ENCODE assay signal across 27 cellular contexts in genomic region chr10:19158870-19159269, GRCh38.
"Had no signal": no experiment of that assay in that cellular context is flagged by ENCODE, and none has a peak within 500 bp of the region (broad histone marks: within the 10 kb centered on the region; RNA-seq: fewer than 3 reads in every experiment).

No MANE protein-coding gene starts in this region.

- FAIRE-seq: urothelium cell line had no signal

- H3K36me3 ChIP-seq: stomach, suprapubic skin, thoracic aorta, thyroid gland, tibial artery, tibial nerve, transverse colon, upper lobe of left lung, upper lobe of right lung, uterus, vagina had no signal

- DNase-seq: stimulated activated CD4-positive, alpha-beta T cell treated with anti-CD3 and anti-CD28 coated beads, Interleukin-2, amount 100 ng/mL, for 48 hours; stimulated activated CD4-positive, alpha-beta T cell treated with anti-CD3 and anti-CD28 coated beads, Interleukin-4, amount 100 ng/mL, for 1 hour; stimulated activated CD4-positive, alpha-beta T cell treated with anti-CD3 and anti-CD28 coated beads, Interleukin-4, amount 100 ng/mL, for 24 hours; stimulated activated CD4-positive, alpha-beta T cell treated with anti-CD3 and anti-CD28 coated beads, Interleukin-4, amount 100 ng/mL, for 4 hours; stimulated activated CD8-positive, alpha-beta memory T cell treated with anti-CD3 and anti-CD28 coated beads, Interleukin-4, amount 100 ng/mL, for 48 hours; stimulated activated naive B cell treated with anti-CD40 and anti-IgM and Interleukin-4, amounts not matched to agents 10 μg/mL and 1 μg/mL and 100 μg/mL, for 72 hours; stimulated activated naive CD4-positive, alpha-beta T cell; stimulated activated naive CD4-positive, alpha-beta T cell treated with Interleukin-2 at 50 U/mL for 16 hours; stimulated activated naive CD8-positive, alpha-beta T cell treated with anti-CD3 and anti-CD28 coated beads, Interleukin-15, amount 100 ng/mL, for 72 hours; stimulated activated naive CD8-positive, alpha-beta T cell treated with anti-CD3 and anti-CD28 coated beads, Interleukin-15, Interleukin-2, amounts not matched to agents 100 U/mL and 50 U/mL, for 24 hours; stomach; substantia nigra; testis; thyroid gland; tibial artery; transverse colon; trophoblast cell; upper lobe of left lung; upper lobe of right lung; uterus had no signal

- H3K9me3 ChIP-seq: suprapubic skin, testis, thoracic aorta, thyroid gland, tibial artery, tibial nerve, transverse colon, upper lobe of left lung, upper lobe of right lung, uterus, vagina had no signal

- H3K27ac ChIP-seq: stomach, suprapubic skin, testis, thoracic aorta, thyroid gland, tibial artery, tibial nerve, transverse colon, upper lobe of left lung, upper lobe of right lung, uterus, vagina had no signal

- H3K4me1 ChIP-seq: stomach, suprapubic skin, testis, thyroid gland, tibial artery, tibial nerve, transverse colon, upper lobe of left lung, upper lobe of right lung, uterus, vagina had no signal

- H3K27me3 ChIP-seq: stomach, suprapubic skin, testis, thyroid gland, tibial artery, tibial nerve, transverse colon, upper lobe of left lung, upper lobe of right lung, uterus, vagina had no signal

- H3K4me3 ChIP-seq: stomach, suprapubic skin, testis, thoracic aorta, thyroid gland, tibial artery, tibial nerve, transverse colon, upper lobe of left lung, upper lobe of right lung, uterus, vagina had no signal

- ATAC-seq: stimulated activated effector memory CD8-positive, alpha-beta T cell treated with anti-CD3 and anti-CD28 coated beads, Interleukin-12 subunit alpha, Interleukin-12 subunit beta, amount 100 ng/mL, for 72 hours; stimulated activated memory B cell treated with anti-CD40 and anti-IgM and Interleukin-4, amounts not matched to agents 10 μg/mL and 1 μg/mL and 100 μg/mL, for 72 hours; stimulated activated naive B cell treated with anti-CD40 and anti-IgM and Interleukin-4, amounts not matched to agents 10 μg/mL and 1 μg/mL and 100 μg/mL, for 72 hours; stimulated activated naive CD8-positive, alpha-beta T cell treated with anti-CD3 and anti-CD28 coated beads, Interleukin-15, amount 100 ng/mL, for 72 hours; stimulated activated naive CD8-positive, alpha-beta T cell treated with anti-CD3 and anti-CD28 coated beads, Interleukin-15, Interleukin-2, amounts not matched to agents 100 U/mL and 50 U/mL, for 24 hours; upper lobe of right lung had no signal
